ENCODE assay signal across 21 cellular contexts in the genomic region with DNA sequence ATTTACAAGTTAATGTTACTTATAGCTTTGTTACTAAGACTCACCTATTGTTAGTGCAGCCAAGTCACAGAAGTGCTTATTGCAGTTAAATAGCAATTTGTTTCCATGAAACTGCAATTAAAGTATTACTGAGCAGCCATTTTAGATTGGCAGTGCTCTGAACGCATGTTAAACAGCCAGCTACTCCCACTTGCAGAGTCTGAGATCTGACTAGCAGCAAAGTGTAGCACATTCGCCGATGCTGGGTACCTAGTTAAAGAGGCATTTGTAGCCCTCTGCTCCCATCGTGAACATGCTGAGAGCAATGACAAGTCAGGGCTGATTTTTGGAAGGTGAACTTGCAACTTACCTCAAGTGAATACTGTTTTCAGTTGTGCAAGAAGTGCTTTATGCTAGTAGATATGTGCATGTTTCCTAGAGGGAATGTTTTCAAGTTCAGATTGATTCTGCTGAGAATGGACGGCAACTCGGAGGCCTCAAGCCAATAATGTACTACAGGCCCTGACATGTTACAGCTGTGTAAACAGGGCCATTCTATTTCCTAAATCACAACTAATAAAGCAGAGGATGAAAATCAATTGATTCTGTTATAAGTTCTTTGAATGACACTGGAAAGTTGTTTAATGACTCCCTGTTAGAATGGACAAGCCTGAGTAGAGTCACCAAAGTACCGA. TPM values are rescaled to one million over a fixed set of nuclear protein-coding genes. Genes with fewer than 3 reads are reported as not detected.
DNase-seq lines count a peak whose midpoint lies in the region; ATAC-seq and TF ChIP-seq lines count a peak whose summit lies in the region.
"Had no signal": no experiment of that assay in that cellular context is flagged by ENCODE, and none has a peak within 500 bp of the region (broad histone marks: within the 10 kb centered on the region; RNA-seq: fewer than 3 reads in every experiment).

No MANE protein-coding gene starts in this region.

- H3K27me3 ChIP-seq in H9 (ENCODE audit: insufficient read depth, low read length) = no peaks in the 10 kb centered on the region; the same call in 1 of the 2 replicates
- H3K27me3 ChIP-seq: breast epithelium, tibial artery had no signal

- no peak overlapping the region for H3K56ac ChIP-seq in H9 (ENCODE audit: insufficient read length, low read depth, low read length)

- H2BK20ac ChIP-seq in H9 (ENCODE audit: low read depth, low read length, poor library complexity, severe bottlenecking) = no peak overlapping the region

- no peak overlapping the region for H2BK5ac ChIP-seq in H9 (ENCODE audit: insufficient read length, low read length)

- H3K18ac ChIP-seq in H9 (ENCODE audit: insufficient read length, low read depth, low read length) = no peak overlapping the region

- TF ChIP-seq CTCF in Calu3 (IDR thresholded peaks at IDR 0.05; ENCODE audit: unreplicated experiment) (no peak), H9 (conservative IDR thresholded peaks at IDR 0.05) (no peak), WTC11 (IDR thresholded peaks at IDR 0.05) (no peak)

- no peaks in the 10 kb centered on the region for H3K9me3 Mint-ChIP-seq in Calu3 (ENCODE audit: low read depth, unreplicated experiment)
- H3K9me3 Mint-ChIP-seq in H9 = no peaks in the 10 kb centered on the region
- no peaks in the 10 kb centered on the region for H3K9me3 Mint-ChIP-seq in WTC11
- H3K9me3 Mint-ChIP-seq: dendritic cell treated with granulocyte-macrophage colony-stimulating factor and Interleukin-4, amounts not matched to agents 40 ng/mL and 50 ng/mL, for 4 days; naive thymus-derived CD8-positive, alpha-beta T cell had no signal

- BruUV-seq in Calu3 (replicated peaks; lab: Mats Ljungman, UMichigan) = no TSS peak

- peaks cover 45% of the 10 kb centered on the region for H3K36me3 Mint-ChIP-seq in Calu3 (ENCODE audit: insufficient read depth, unreplicated experiment)
- H3K36me3 Mint-ChIP-seq in H9 (ENCODE audit: insufficient read depth in 1 of 3, low read depth in 3 of 3) = peaks cover 7 to 24% (median 18%) of the 10 kb centered on the region in 3 experiments; a peak in 6 of 7 replicates
- H3K36me3 Mint-ChIP-seq in WTC11 = peaks cover 20% of the 10 kb centered on the region

- H3K4me3 Mint-ChIP-seq in Calu3 (ENCODE audit: low read depth, unreplicated experiment) = no peak overlapping the region
- H3K4me3 Mint-ChIP-seq in H9 = no peak overlapping the region
- H3K4me3 Mint-ChIP-seq in WTC11 = no peak overlapping the region
- H3K4me3 Mint-ChIP-seq: dendritic cell treated with granulocyte-macrophage colony-stimulating factor and Interleukin-4, amounts not matched to agents 40 ng/mL and 50 ng/mL, for 4 days; naive thymus-derived CD8-positive, alpha-beta T cell had no signal

- CTCF ChIA-PET in Calu3 (lab: Charles Lee) = no interaction called here
- CTCF ChIA-PET in WTC11 (lab: Charles Lee) = interaction anchor here (1.4 kb wide), 1 partner anchor 68 kb away, joined by 3 read pairs; no protein-coding TSS in a partner anchor

- H2BK12ac ChIP-seq in H9 (ENCODE audit: insufficient read length, low read depth, low read length) = no peak overlapping the region

- no peak overlapping the region for H4K91ac ChIP-seq in H9 (ENCODE audit: insufficient read length, low read depth, low read length)

- no peaks in the 10 kb centered on the region for H3K23me2 ChIP-seq in H9 (ENCODE audit: insufficient read length, low read depth, low read length, poor library complexity, severe bottlenecking)

- no peak overlapping the region for H4K8ac ChIP-seq in H9 (replicated peaks; ENCODE audit: insufficient read length, low read depth, low read length)

- H3K23ac ChIP-seq in H9 (ENCODE audit: insufficient read length, low read depth, low read length) = no peak overlapping the region

- H3K27ac ChIP-seq in H9 (ENCODE audit: insufficient read length, low read depth, low read length) = no peak overlapping the region
- H3K27ac ChIP-seq: breast epithelium, SK-N-MC, tibial artery, VCaP had no signal

- H3K9me3 ChIP-seq in H9 (ENCODE audit: control insufficient read depth, low read depth, low read length) = no peaks in the 10 kb centered on the region
- H3K9me3 ChIP-seq: breast epithelium, tibial artery had no signal

- H4K5ac ChIP-seq in H9 (ENCODE audit: insufficient read length, low read depth, low read length) = no peak overlapping the region

- no peaks in the 10 kb centered on the region; the same call in 1 of the 2 replicates for H3K4me1 ChIP-seq in H9 (ENCODE audit: insufficient read depth, low read length)
- H3K4me1 ChIP-seq: breast epithelium had no signal

- no peak overlapping the region for H3T11ph ChIP-seq in H9 (ENCODE audit: low read length)

- H3K4me1 Mint-ChIP-seq in Calu3 (ENCODE audit: low read depth, unreplicated experiment) = peaks cover 34% of the 10 kb centered on the region
- peaks cover 26 to 31% of the 10 kb centered on the region in 2 experiments for H3K4me1 Mint-ChIP-seq in H9
- H3K4me1 Mint-ChIP-seq in WTC11 = peaks cover 68% of the 10 kb centered on the region

- H3K14ac ChIP-seq in H9 (ENCODE audit: insufficient read depth, low read length) = no peak overlapping the region

- H3K79me1 ChIP-seq in H9 (ENCODE audit: insufficient read depth, low read depth, low read length, poor library complexity, severe bottlenecking) = no peaks in the 10 kb centered on the region

- WGBS in H9 (ENCODE audit: extremely low coverage, insufficient read length, low lambda C conversion rate) = no CpG with 5 or more reads among the region's 7 CpGs

- H3K27ac Mint-ChIP-seq in Calu3 (ENCODE audit: unreplicated experiment) (peak overlapping the region; percentile 36), H9 (peak overlapping the region in 2 of 3 experiments; percentile 24 to 49; a peak in 3 of 7 replicates), WTC11 (peak overlapping the region; percentile 52)
- H3K27ac Mint-ChIP-seq: dendritic cell treated with granulocyte-macrophage colony-stimulating factor and Interleukin-4, amounts not matched to agents 40 ng/mL and 50 ng/mL, for 4 days; naive thymus-derived CD8-positive, alpha-beta T cell had no signal

- H2AFZ ChIP-seq in H9 (ENCODE audit: low read length) = no peak overlapping the region

- H3K4me2 ChIP-seq in H9 (ENCODE audit: insufficient read depth, insufficient read length, low read length) = no peak overlapping the region

- POLR2A ChIA-PET in WTC11 (lab: Charles Lee) = interaction anchor here (3.8 kb wide), 1 partner anchor 19 kb away, joined by 20 read pairs; the partner anchor contains the start of gene LMO4

- intact Hi-C loops in Calu3 (cut with micrococcal nuclease; ENCODE audit: unreplicated experiment) = no loop called here

- H4K20me1 ChIP-seq in H9 (ENCODE audit: control insufficient read depth, insufficient read depth, insufficient read length) = no peaks in the 10 kb centered on the region

- no peak overlapping the region for H2BK120ac ChIP-seq in H9 (ENCODE audit: low read depth, low read length, poor library complexity, severe bottlenecking)

- ATAC-seq in WTC11 (peak; percentile 48), HG03439 (IDR thresholded peaks at IDR 0.05; ENCODE audit: unreplicated experiment) (no peak), HG03025 (IDR thresholded peaks at IDR 0.05; ENCODE audit: low FRiP score, unreplicated experiment) (no peak)
- ATAC-seq: naive thymus-derived CD8-positive, alpha-beta T cell had no signal

- H3K4ac ChIP-seq in H9 (ENCODE audit: low read depth, low read length) = no peak overlapping the region

- H2BK15ac ChIP-seq in H9 (ENCODE audit: low read depth, low read length) = no peak overlapping the region

- H3K9ac ChIP-seq in H9 (ENCODE audit: extremely low read depth, insufficient read length, low read length) = no peak overlapping the region

- no peaks in the 10 kb centered on the region for H3K27me3 Mint-ChIP-seq in Calu3 (ENCODE audit: unreplicated experiment)
- H3K27me3 Mint-ChIP-seq in H9 (ENCODE audit: low read depth) = no peaks in the 10 kb centered on the region
- H3K27me3 Mint-ChIP-seq in WTC11 (ENCODE audit: low read depth) = no peaks in the 10 kb centered on the region
- H3K27me3 Mint-ChIP-seq: dendritic cell treated with granulocyte-macrophage colony-stimulating factor and Interleukin-4, amounts not matched to agents 40 ng/mL and 50 ng/mL, for 4 days; naive thymus-derived CD8-positive, alpha-beta T cell had no signal

- H2AK5ac ChIP-seq in H9 (ENCODE audit: insufficient read length, low read length) = no peak overlapping the region

- DNase-seq in Calu3 (no peak), H9 (no peak), WTC11 (ENCODE audit: low spot score) (no peak), middle frontal gyrus (ENCODE audit: extremely low spot score, low spot score) (peak; percentile 1)
- DNase-seq in activated effector memory CD4-positive, alpha-beta T cell treated with anti-CD3 and anti-CD28 coated beads, Interleukin-2, amount 50 U/mL, for 16 hours = no peak
- DNase-seq: activated CD4-positive, alpha-beta T cell treated with anti-CD3 and anti-CD28 coated beads, Interleukin-2, amount 50 U/mL, for 4 hours; activated CD8-positive, alpha-beta memory T cell treated with anti-CD3 and anti-CD28 coated beads, Interleukin-2, amount 50 U/mL, for 48 hours; activated gamma-delta T cell treated with Interleukin-2 at 50 U/mL for 16 hours; naive thymus-derived CD8-positive, alpha-beta T cell; NCI-H1694 treated with DMSO at 0.1 percent for 48 hours; NCI-H446; RPMI8226; stimulated activated CD4-positive, alpha-beta T cell treated with anti-CD3 and anti-CD28 coated beads, Interleukin-1b, Interleukin-23, amount 100 ng/mL, for 48 hours; stimulated activated naive CD4-positive, alpha-beta T cell treated with Interleukin-2 at 50 U/mL for 16 hours; tibial artery had no signal

- H3K79me2 ChIP-seq in H9 (ENCODE audit: insufficient read depth, low read length) = no peaks in the 10 kb centered on the region

TF ChIP-seq in WTC11, 78 proteins besides CTCF, POLR2A, EP300 and RAD21 (continues in another document):
- TF ChIP-seq TEAD4 (CRISPR knock-in tag; IDR thresholded peaks at IDR 0.05) (no peak), SMAD3 (CRISPR knock-in tag; IDR thresholded peaks at IDR 0.05; ENCODE audit: borderline replicate concordance) (no peak), NFE2L1 (CRISPR knock-in tag; IDR thresholded peaks at IDR 0.05) (no peak)
- TF ChIP-seq, protein P1, sequence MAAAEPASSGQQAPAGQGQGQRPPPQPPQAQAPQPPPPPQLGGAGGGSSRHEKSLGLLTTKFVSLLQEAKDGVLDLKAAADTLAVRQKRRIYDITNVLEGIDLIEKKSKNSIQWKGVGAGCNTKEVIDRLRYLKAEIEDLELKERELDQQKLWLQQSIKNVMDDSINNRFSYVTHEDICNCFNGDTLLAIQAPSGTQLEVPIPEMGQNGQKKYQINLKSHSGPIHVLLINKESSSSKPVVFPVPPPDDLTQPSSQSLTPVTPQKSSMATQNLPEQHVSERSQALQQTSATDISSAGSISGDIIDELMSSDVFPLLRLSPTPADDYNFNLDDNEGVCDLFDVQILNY (CRISPR knock-in tag; IDR thresholded peaks at IDR 0.05) = no peak

RNA-seq across cellular contexts. Expression of gene LMO4, which starts 19.8 kb away (rescaled TPM):
- total RNA-seq in Calu3 (2022) (95.0 and 132 TPM in 2 replicates), H9 (2021) (64.9 and 66.2 TPM in 2 replicates), WTC11 (2021) (72.5 to 88.9 TPM (median 73.7 TPM) in 3 replicates)
